In genomic region chr11:16891170-16891569, GRCh38 we compare ENCODE assay signal across 17 cellular contexts.
DNase-seq lines count a peak whose midpoint lies in the region; ATAC-seq and TF ChIP-seq lines count a peak whose summit lies in the region.
"Had no signal": no experiment of that assay in that cellular context is flagged by ENCODE, and none has a peak within 500 bp of the region (broad histone marks: within the 10 kb centered on the region; RNA-seq: fewer than 3 reads in every experiment).

No MANE protein-coding gene starts in this region.

- POLR2A ChIA-PET in MCF 10A (lab: Yijun Ruan, JAX): interaction anchor here (0.6 to 1.2 kb wide), 2 partner anchors 9 to 27 kb away, joined by 3 to 4 read pairs; no protein-coding TSS in a partner anchor

- H4K8ac ChIP-seq in trophoblast cell (ENCODE audit: low read depth, low read length): no peak overlapping the region

- no peaks in the 10 kb centered on the region for H3K36me3 Mint-ChIP-seq in MCF 10A (ENCODE audit: insufficient read depth, unreplicated experiment)
- peaks cover 2% of the 10 kb centered on the region for H3K36me3 Mint-ChIP-seq in activated CD8-positive, alpha-beta memory T cell treated with anti-CD3 and anti-CD28 coated beads, Interleukin-2, amount 10 ng/mL, durations not matched to agents 7 days and 5 days
- H3K36me3 Mint-ChIP-seq: CD14-positive monocyte had no signal

- WGBS in trophoblast cell (ENCODE audit: extremely low coverage, insufficient coverage, insufficient read length): no CpG with 5 or more reads among the region's 2 CpGs

- in situ Hi-C loops in brain microvascular endothelial cell (cut with HindIII; ENCODE audit: low pct_ligation_motif_present, low sequenced_read_pairs): no loop called here

- no peak overlapping the region for H3K27ac Mint-ChIP-seq in MCF 10A (ENCODE audit: low read depth, unreplicated experiment)
- no peak overlapping the region for H3K27ac Mint-ChIP-seq in activated CD8-positive, alpha-beta memory T cell treated with anti-CD3 and anti-CD28 coated beads, Interleukin-2, amount 10 ng/mL, durations not matched to agents 7 days and 5 days
- H3K27ac Mint-ChIP-seq: CD14-positive monocyte; T-helper 1 cell treated with Interleukin-12 subunit alpha and Interleukin-12 subunit beta and Interleukin-4 antibody, amounts not matched to agents 30 μg/mL and 1 μg/mL, for 36 hours had no signal

- peaks cover 21% of the 10 kb centered on the region for H3K79me1 ChIP-seq in trophoblast cell (ENCODE audit: low read length)

- peak overlapping the region; percentile 41 for H3K4ac ChIP-seq in trophoblast cell (ENCODE audit: low read depth, low read length)

- H3K79me2 ChIP-seq in trophoblast cell (ENCODE audit: control insufficient read depth, insufficient read depth, low read length, poor library complexity): peaks cover 7% of the 10 kb centered on the region

- peak; percentile 46 for DNase-seq in EH (ENCODE audit: low read depth)
- peak; percentile 58 for DNase-seq in LNCaP clone FGC (ENCODE audit: low read depth)
- peak; percentile 10 for DNase-seq in brain microvascular endothelial cell
- peak in 1 of 2 donors; percentile 66 for DNase-seq in trophoblast cell
- no peak for DNase-seq in MCF 10A (ENCODE audit: unreplicated experiment)
- no peak for DNase-seq in activated CD8-positive, alpha-beta memory T cell treated with anti-CD3 and anti-CD28 coated beads, Interleukin-2, amount 10 ng/mL, durations not matched to agents 7 days and 5 days
- DNase-seq in SKM-1 treated with dmso at 0.1 percent for 144 hours (lab: John Stamatoyannopoulos, UW; ENCODE audit: unreplicated experiment): no peak
- DNase-seq in SIG-M5 treated with dmso at 0.1 percent for 504 hours (lab: John Stamatoyannopoulos, UW; ENCODE audit: unreplicated experiment): no peak
- DNase-seq: DMS 273 treated with DMSO at 0.1 percent for 48 hours, KG1, NCI-H1417 treated with DMSO at 0.1 percent for 48 hours, NCI-H187 treated with DMSO at 0.1 percent for 48 hours, NCI-H2227 treated with DMSO at 0.1 percent for 48 hours, NCI-H526, SHP77 treated with DMSO at 0.1 percent for 48 hours had no signal

- ATAC-seq in activated CD8-positive, alpha-beta memory T cell treated with anti-CD3 and anti-CD28 coated beads, Interleukin-2, amount 10 ng/mL, durations not matched to agents 7 days and 5 days: no peak

- H3K4me1 ChIP-seq in trophoblast cell (ENCODE audit: control insufficient read depth in 1 of 2, insufficient read depth in 2 of 2, low read length in 2 of 2): peaks cover 10 to 28% of the 10 kb centered on the region in 2 experiments

- CTCF ChIA-PET in MCF 10A (lab: Yijun Ruan, JAX): interaction anchor here (0.7 to 2.0 kb wide), 3 partner anchors 9 to 71 kb away, joined by 3 to 6 read pairs (median 3); no protein-coding TSS in a partner anchor
- CTCF ChIA-PET in activated CD8-positive, alpha-beta memory T cell treated with anti-CD3 and anti-CD28 coated beads, Interleukin-2, amount 10 ng/mL, durations not matched to agents 7 days and 5 days (lab: Charles Lee): no interaction called here

- no peaks in the 10 kb centered on the region for H3K27me3 ChIP-seq in brain microvascular endothelial cell (replicated peaks)
- H3K27me3 ChIP-seq in trophoblast cell (ENCODE audit: insufficient read depth, low read length): no peaks in the 10 kb centered on the region

- H3K9ac ChIP-seq in trophoblast cell (ENCODE audit: low read length): no peak overlapping the region

- intact Hi-C loops in MCF 10A (cut with micrococcal nuclease): no loop called here

- H2BK120ac ChIP-seq in trophoblast cell (ENCODE audit: insufficient read depth, low read length, poor library complexity): no peak overlapping the region

- H3K36me3 ChIP-seq in brain microvascular endothelial cell (replicated peaks) (no peaks in the 10 kb centered on the region), trophoblast cell (ENCODE audit: control insufficient read depth in 1 of 2, insufficient read depth in 2 of 2, low read length in 2 of 2) (peaks cover 0 to 3% of the 10 kb centered on the region in 2 experiments)

- H3K18ac ChIP-seq in trophoblast cell (ENCODE audit: low read length): no peak overlapping the region

- H2BK5ac ChIP-seq in trophoblast cell (ENCODE audit: low read depth, low read length, poor library complexity): peak overlapping the region; percentile 50

- no TSS peak for BruUV-seq in MCF 10A (replicated peaks; lab: Mats Ljungman, UMichigan)

- no peak overlapping the region for H2AK5ac ChIP-seq in trophoblast cell (ENCODE audit: low read length)

- no peak overlapping the region for H2BK12ac ChIP-seq in trophoblast cell (ENCODE audit: low read length)

- no peaks in the 10 kb centered on the region for H3K9me3 ChIP-seq in trophoblast cell (ENCODE audit: insufficient read depth, low read depth, low read length)

- no peak overlapping the region for H2AFZ ChIP-seq in trophoblast cell (ENCODE audit: insufficient read depth, low read length, poor library complexity)

- H3K4me1 Mint-ChIP-seq in MCF 10A (ENCODE audit: insufficient read depth, unreplicated experiment): peaks cover 23% of the 10 kb centered on the region
- H3K4me1 Mint-ChIP-seq in activated CD8-positive, alpha-beta memory T cell treated with anti-CD3 and anti-CD28 coated beads, Interleukin-2, amount 10 ng/mL, durations not matched to agents 7 days and 5 days: peaks cover 2% of the 10 kb centered on the region
- H3K4me1 Mint-ChIP-seq: CD14-positive monocyte had no signal

- no peaks in the 10 kb centered on the region for H3K27me3 Mint-ChIP-seq in MCF 10A (ENCODE audit: insufficient read depth, unreplicated experiment)
- peaks cover 3% of the 10 kb centered on the region for H3K27me3 Mint-ChIP-seq in activated CD8-positive, alpha-beta memory T cell treated with anti-CD3 and anti-CD28 coated beads, Interleukin-2, amount 10 ng/mL, durations not matched to agents 7 days and 5 days

- no peak overlapping the region for H3K4me2 ChIP-seq in trophoblast cell (ENCODE audit: low read length)

- H4K12ac ChIP-seq in trophoblast cell (ENCODE audit: low read depth, low read length): no peak overlapping the region

- TF ChIP-seq CTCF in LNCaP clone FGC (IDR thresholded peaks at IDR 0.05; ENCODE audit: control insufficient read depth, extremely low read depth, insufficient read depth) (no peak), brain microvascular endothelial cell (IDR thresholded peaks at IDR 0.05; ENCODE audit: low read depth, low read length, missing control alignments) (no peak), MCF 10A (IDR thresholded peaks at IDR 0.05; ENCODE audit: unreplicated experiment) (no peak)

- H4K91ac ChIP-seq in trophoblast cell (ENCODE audit: low read depth, low read length): peak overlapping the region; percentile 78

- H3K4me3 ChIP-seq in LNCaP clone FGC (ENCODE audit: low read depth, low read length): no peak overlapping the region
- no peak overlapping the region for H3K4me3 ChIP-seq in brain microvascular endothelial cell (ENCODE audit: low read depth, low read length)
- no peak overlapping the region for H3K4me3 ChIP-seq in trophoblast cell (ENCODE audit: low read depth, low read length)

- H3K27ac ChIP-seq in brain microvascular endothelial cell (peak overlapping the region; percentile 6), trophoblast cell (ENCODE audit: low read depth, low read length) (peak overlapping the region; percentile 33)

- peaks cover 5% of the 10 kb centered on the region for H3K9me3 Mint-ChIP-seq in MCF 10A (ENCODE audit: unreplicated experiment)
- peaks cover 2% of the 10 kb centered on the region for H3K9me3 Mint-ChIP-seq in activated CD8-positive, alpha-beta memory T cell treated with anti-CD3 and anti-CD28 coated beads, Interleukin-2, amount 10 ng/mL, durations not matched to agents 7 days and 5 days (ENCODE audit: low read depth)

- no peak overlapping the region for H3K4me3 Mint-ChIP-seq in MCF 10A (ENCODE audit: unreplicated experiment)
- H3K4me3 Mint-ChIP-seq in activated CD8-positive, alpha-beta memory T cell treated with anti-CD3 and anti-CD28 coated beads, Interleukin-2, amount 10 ng/mL, durations not matched to agents 7 days and 5 days: no peak overlapping the region
- H3K4me3 Mint-ChIP-seq: CD14-positive monocyte; T-helper 1 cell treated with Interleukin-12 subunit alpha and Interleukin-12 subunit beta and Interleukin-4 antibody, amounts not matched to agents 30 μg/mL and 1 μg/mL, for 36 hours had no signal

- no peak overlapping the region for H3K23ac ChIP-seq in trophoblast cell (ENCODE audit: low read length)

- no peak overlapping the region for H3K14ac ChIP-seq in trophoblast cell (ENCODE audit: low read length)

Comparison
In these comparisons a context has a peak if more than half of its experiments do, and no peak if none do; other contexts are left out.
1. DNase-seq: peak in EH (single experiment), LNCaP clone FGC (single experiment) and brain microvascular endothelial cell (single experiment); none in MCF 10A (single experiment), activated CD8-positive, alpha-beta memory T cell treated with anti-CD3 and anti-CD28 coated beads, Interleukin-2, amount 10 ng/mL, durations not matched to agents 7 days and 5 days (single experiment), SKM-1 treated with dmso at 0.1 percent for 144 hours (single experiment) and SIG-M5 treated with dmso at 0.1 percent for 504 hours (single experiment).